In genomic region chr17:81365148-81365600, GRCh38 we compare ENCODE assay signal across 8 cellular contexts. TPM values are rescaled to one million over a fixed set of nuclear protein-coding genes. Genes with fewer than 3 reads are reported as not detected.
DNase-seq lines count a peak whose midpoint lies in the region; ATAC-seq and TF ChIP-seq lines count a peak whose summit lies in the region.

No MANE protein-coding gene starts in this region.

- H3K27me3 Mint-ChIP-seq in activated naive CD4-positive, alpha-beta T cell treated with anti-CD3 and anti-CD28 coated beads for 36 hours (ENCODE audit: low read depth), result peaks cover 34% of the 10 kb centered on the region

- CTCF ChIA-PET in activated naive CD4-positive, alpha-beta T cell treated with anti-CD3 and anti-CD28 coated beads for 36 hours (lab: Charles Lee), result interaction anchor here (1.0 kb wide), 1 partner anchor 119 kb away, joined by 3 read pairs; no protein-coding TSS in a partner anchor

- H3K4me1 Mint-ChIP-seq in activated naive CD4-positive, alpha-beta T cell treated with anti-CD3 and anti-CD28 coated beads for 36 hours (ENCODE audit: low read depth), result peaks cover 18% of the 10 kb centered on the region

- intact Hi-C loops in activated naive CD4-positive, alpha-beta T cell treated with anti-CD3 and anti-CD28 coated beads for 36 hours (cut with micrococcal nuclease), result no loop called here
- intact Hi-C loops in heart left ventricle (cut with DNase I), result no loop called here
- intact Hi-C loops in sciatic nerve (cut with DNase I), result no loop called here

- no peak for TF ChIP-seq CTCF in heart left ventricle (IDR thresholded peaks at IDR 0.05)

- ATAC-seq in heart left ventricle (peak in 3 of 4 donors; percentile 72 to 88 (median 79)), sciatic nerve (peak; percentile 81), GM21381 (IDR thresholded peaks at IDR 0.05; ENCODE audit: unreplicated experiment) (no peak)

- no peak overlapping the region for H3K27ac Mint-ChIP-seq in activated naive CD4-positive, alpha-beta T cell treated with anti-CD3 and anti-CD28 coated beads for 36 hours

- 24 to 37% (median 29%) methylated on average over 9 to 22 of the region's 22 CpGs for WGBS in heart left ventricle, 4 donors

- TF ChIP-seq POLR2A in heart left ventricle (IDR thresholded peaks at IDR 0.05), result no peak

- H3K27me3 ChIP-seq in heart left ventricle, result peaks cover 0 to 15% (median 0%) of the 10 kb centered on the region in 9 donors

- no peaks in the 10 kb centered on the region for H3K9me3 Mint-ChIP-seq in activated naive CD4-positive, alpha-beta T cell treated with anti-CD3 and anti-CD28 coated beads for 36 hours

- peak overlapping the region in 10 of 12 donors; percentile 8 to 50 (median 34) for H3K4me3 ChIP-seq in heart left ventricle

- no peaks in the 10 kb centered on the region for H3K36me3 Mint-ChIP-seq in activated naive CD4-positive, alpha-beta T cell treated with anti-CD3 and anti-CD28 coated beads for 36 hours (ENCODE audit: low read depth)

- no peaks in the 10 kb centered on the region for H3K9me3 ChIP-seq in heart left ventricle

- H3K4me1 ChIP-seq in heart left ventricle, result peaks cover 0 to 20% (median 12%) of the 10 kb centered on the region in 12 donors

- H3K27ac ChIP-seq in heart left ventricle, result peak overlapping the region in 1 of 12 donors; percentile 58

- H3K36me3 ChIP-seq in heart left ventricle, result no peaks in the 10 kb centered on the region

- no peak overlapping the region for H3K4me3 Mint-ChIP-seq in activated naive CD4-positive, alpha-beta T cell treated with anti-CD3 and anti-CD28 coated beads for 36 hours

- DNase-seq in activated CD4-positive, alpha-beta T cell treated with anti-CD3 and anti-CD28 coated beads, Interleukin-2, amount 50 U/mL, for 48 hours, result peak; percentile 46 to 55
- no peak for DNase-seq in activated CD4-positive, alpha-beta T cell treated with anti-CD3 and anti-CD28 coated beads, Interleukin-2, amount 50 U/mL, for 4 hours
- DNase-seq in activated naive CD4-positive, alpha-beta T cell treated with anti-CD3 and anti-CD28 coated beads for 36 hours, result peak; percentile 37
- DNase-seq in heart left ventricle (peak in 4 of 5 donors; percentile 43 to 74 (median 63)), sciatic nerve (ENCODE audit: low spot score) (no peak), NOMO-1 (lab: John Stamatoyannopoulos, UW; ENCODE audit: unreplicated experiment in 2 of 2) (no peak), DMS 273 treated with DMSO at 0.1 percent for 48 hours (lab: John Stamatoyannopoulos, UW) (no peak)

RNA-seq across cellular contexts. Expression of gene BAHCC1, which starts 30.1 kb away (rescaled TPM):
- under 1 TPM in 1 of 2 experiments, not detected in 1; 0.02 TPM for total RNA-seq in activated naive CD4-positive, alpha-beta T cell treated with anti-CD3 and anti-CD28 coated beads for 36 hours
- total RNA-seq in heart left ventricle (10 to 100 TPM in 3 of 9 donors, 1 to 10 TPM in 6; 6.0 to 19.6 (median 9.3) TPM), sciatic nerve (47.8 TPM)
- 1 to 10 TPM; 7.6 to 8.5 TPM for polyA plus RNA-seq in heart left ventricle

Comparison
In these comparisons a context has a peak if more than half of its experiments do, and no peak if none do; other contexts are left out.
1. DNase-seq: peak in activated CD4-positive, alpha-beta T cell treated with anti-CD3 and anti-CD28 coated beads, Interleukin-2, amount 50 U/mL, for 48 hours (2 of 2), activated naive CD4-positive, alpha-beta T cell treated with anti-CD3 and anti-CD28 coated beads for 36 hours (single experiment) and heart left ventricle (4 of 5); none in activated CD4-positive, alpha-beta T cell treated with anti-CD3 and anti-CD28 coated beads, Interleukin-2, amount 50 U/mL, for 4 hours (0 of 2), sciatic nerve (single experiment), NOMO-1 (0 of 2) and DMS 273 treated with DMSO at 0.1 percent for 48 hours (single experiment).
2. RNA of gene BAHCC1, which starts 30.1 kb away (total RNA-seq): 47.8 TPM in sciatic nerve (single experiment) and 6.0 to 19.6 TPM in heart left ventricle; 0.02 TPM in activated naive CD4-positive, alpha-beta T cell treated with anti-CD3 and anti-CD28 coated beads for 36 hours; every median in the first group is over 4 times any median in the second.